ENCODE assay signal across 9 cellular contexts in genomic region chr20:3160418-3160817, GRCh38. TPM values are rescaled to one million over a fixed set of nuclear protein-coding genes. Genes with fewer than 3 reads are reported as not detected.
A peak's percentile ranks its signal among the peaks of the same experiment; 100 is the strongest.
DNase-seq lines count a peak whose midpoint lies in the region; ATAC-seq and TF ChIP-seq lines count a peak whose summit lies in the region.
"Had no signal": no experiment of that assay in that cellular context is flagged by ENCODE, and none has a peak within 500 bp of the region (broad histone marks: within the 10 kb centered on the region; RNA-seq: fewer than 3 reads in every experiment).

No MANE protein-coding gene starts in this region.

- H3K27ac ChIP-seq in upper lobe of right lung = no peak overlapping the region
- H3K27ac ChIP-seq in prostate gland = no peak overlapping the region

- H3K4me3 Mint-ChIP-seq in natural killer cell (peak overlapping the region; percentile 21), WTC11 (peak overlapping the region; percentile 29), immature natural killer cell (peak overlapping the region; percentile 32 to 68 (median 39))
- no peak overlapping the region for H3K4me3 Mint-ChIP-seq in natural killer cell treated with Interleukin-12 subunit alpha and Interleukin-12 subunit beta and Interleukin-15 and Interleukin-18, amount 100 ng/mL, for 72 hours

- intact Hi-C loops in natural killer cell (cut with micrococcal nuclease) (no loop called here), upper lobe of right lung (cut with DNase I) (no loop called here), prostate gland (cut with DNase I) (no loop called here)

- no peaks in the 10 kb centered on the region for H3K9me3 Mint-ChIP-seq in natural killer cell
- no peaks in the 10 kb centered on the region for H3K9me3 Mint-ChIP-seq in natural killer cell treated with Interleukin-12 subunit alpha and Interleukin-12 subunit beta and Interleukin-15 and Interleukin-18, amount 100 ng/mL, for 72 hours
- H3K9me3 Mint-ChIP-seq in WTC11 = no peaks in the 10 kb centered on the region; the same call in 1 of the 2 replicates
- H3K9me3 Mint-ChIP-seq in immature natural killer cell = no peaks in the 10 kb centered on the region
- H3K9me3 Mint-ChIP-seq: neural crest cell had no signal

- TF ChIP-seq CTCF in natural killer cell (IDR thresholded peaks at IDR 0.05) (no peak), WTC11 (IDR thresholded peaks at IDR 0.05) (no peak), upper lobe of right lung (IDR thresholded peaks at IDR 0.05) (no peak), prostate gland (IDR thresholded peaks at IDR 0.05) (no peak)

- ATAC-seq in natural killer cell (no peak), WTC11 (no peak), upper lobe of right lung (no peak)
- ATAC-seq in natural killer cell treated with Interleukin-12 subunit alpha and Interleukin-12 subunit beta and Interleukin-15 and Interleukin-18, amount 100 ng/mL, for 72 hours = no peak

- H3K27me3 Mint-ChIP-seq in natural killer cell (ENCODE audit: low read depth in 2 of 2) (peaks cover 0 to 7% of the 10 kb centered on the region in 2 donors), WTC11 (ENCODE audit: low read depth) (no peaks in the 10 kb centered on the region), immature natural killer cell (ENCODE audit: low read depth in 3 of 3) (peaks cover 7 to 16% (median 11%) of the 10 kb centered on the region in 3 donors)
- peaks cover 0 to 7% of the 10 kb centered on the region in 2 donors for H3K27me3 Mint-ChIP-seq in natural killer cell treated with Interleukin-12 subunit alpha and Interleukin-12 subunit beta and Interleukin-15 and Interleukin-18, amount 100 ng/mL, for 72 hours

- H3K4me1 ChIP-seq in upper lobe of right lung (peaks cover 28% of the 10 kb centered on the region), prostate gland (replicated peaks) (peaks cover 18% of the 10 kb centered on the region)

- no peaks in the 10 kb centered on the region for H3K27me3 ChIP-seq in upper lobe of right lung
- no peaks in the 10 kb centered on the region for H3K27me3 ChIP-seq in prostate gland (replicated peaks; ENCODE audit: insufficient read depth)

- in situ Hi-C loops in G401 (cut with HindIII; ENCODE audit: low sequenced_read_pairs) = no loop called here

- H3K9me3 ChIP-seq in upper lobe of right lung (no peaks in the 10 kb centered on the region), prostate gland (no peaks in the 10 kb centered on the region)

- DNase-seq in natural killer cell (no peak), WTC11 (ENCODE audit: low spot score) (no peak), immature natural killer cell (no peak), upper lobe of right lung (no peak), G401 (ENCODE audit: low spot score) (no peak), iPS-NIHi11 (ENCODE audit: low spot score) (no peak), prostate gland (ENCODE audit: low spot score) (no peak)
- DNase-seq in natural killer cell treated with Interleukin-12 subunit alpha and Interleukin-12 subunit beta and Interleukin-15 and Interleukin-18, amount 100 ng/mL, for 72 hours (ENCODE audit: low spot score) = no peak

- H3K36me3 Mint-ChIP-seq in natural killer cell (no peaks in the 10 kb centered on the region), WTC11 (peaks cover 2% of the 10 kb centered on the region), immature natural killer cell (no peaks in the 10 kb centered on the region)
- H3K36me3 Mint-ChIP-seq in natural killer cell treated with Interleukin-12 subunit alpha and Interleukin-12 subunit beta and Interleukin-15 and Interleukin-18, amount 100 ng/mL, for 72 hours = peaks cover 10% of the 10 kb centered on the region

- CTCF ChIA-PET in WTC11 (lab: Charles Lee) = interaction anchor here (1.1 to 3.3 kb wide), 6 partner anchors 8 to 156 kb away, joined by 3 to 9 read pairs (median 6); no protein-coding TSS in a partner anchor

- H3K27ac Mint-ChIP-seq in natural killer cell (no peak overlapping the region), WTC11 (no peak overlapping the region), immature natural killer cell (peak overlapping the region in 3 of 6 donors; percentile 3 to 40 (median 7))
- no peak overlapping the region for H3K27ac Mint-ChIP-seq in natural killer cell treated with Interleukin-12 subunit alpha and Interleukin-12 subunit beta and Interleukin-15 and Interleukin-18, amount 100 ng/mL, for 72 hours

- 95% methylated on average over 6 of the region's 6 CpGs for WGBS in prostate gland

- no peak for TF ChIP-seq POLR2A in prostate gland (IDR thresholded peaks at IDR 0.05)

- no peaks in the 10 kb centered on the region for H3K36me3 ChIP-seq in upper lobe of right lung
- no peaks in the 10 kb centered on the region for H3K36me3 ChIP-seq in prostate gland

- peak overlapping the region; percentile 91 for H3K4me3 ChIP-seq in upper lobe of right lung
- H3K4me3 ChIP-seq in prostate gland = peak overlapping the region in 1 of 2 donors; percentile 96

- POLR2A ChIA-PET in WTC11 (lab: Charles Lee) = interaction anchor here (0.6 to 1.3 kb wide), 4 partner anchors 8 to 15 kb away, joined by 3 to 8 read pairs (median 6); partner anchors contain the start of gene LZTS3

- H3K4me1 Mint-ChIP-seq in natural killer cell = peaks cover 42 to 43% of the 10 kb centered on the region in 2 donors
- H3K4me1 Mint-ChIP-seq in natural killer cell treated with Interleukin-12 subunit alpha and Interleukin-12 subunit beta and Interleukin-15 and Interleukin-18, amount 100 ng/mL, for 72 hours (ENCODE audit: low read depth in 2 of 2) = peaks cover 32 to 41% of the 10 kb centered on the region in 2 donors
- H3K4me1 Mint-ChIP-seq in WTC11 = peaks cover 25% of the 10 kb centered on the region
- H3K4me1 Mint-ChIP-seq in immature natural killer cell = peaks cover 42 to 47% of the 10 kb centered on the region in 2 donors

TF ChIP-seq in WTC11, 78 proteins besides CTCF, POLR2A, EP300 and RAD21 (continues in another document):
- no peak for TF ChIP-seq ESRRA (CRISPR knock-in tag; IDR thresholded peaks at IDR 0.05; ENCODE audit: borderline replicate concordance)
- no peak for TF ChIP-seq SMAD3 (CRISPR knock-in tag; IDR thresholded peaks at IDR 0.05; ENCODE audit: borderline replicate concordance)
- TF ChIP-seq ZNF232 (CRISPR knock-in tag; IDR thresholded peaks at IDR 0.05) = no peak
- no peak for TF ChIP-seq ZNF425 (CRISPR knock-in tag; conservative IDR thresholded peaks at IDR 0.05)
- TF ChIP-seq ZNF423 (CRISPR knock-in tag; IDR thresholded peaks at IDR 0.05) = no peak
- no peak for TF ChIP-seq CBFB (CRISPR knock-in tag; IDR thresholded peaks at IDR 0.05; ENCODE audit: low read depth)

RNA-seq across cellular contexts. Expression of gene FASTKD5, which starts 0.8 kb away (rescaled TPM):
- total RNA-seq in natural killer cell = 10 to 100 TPM; 35.3 to 40.4 (median 37.1) TPM
- 10 to 100 TPM; 27.1 to 27.8 TPM for total RNA-seq in natural killer cell treated with Interleukin-12 subunit alpha and Interleukin-12 subunit beta and Interleukin-15 and Interleukin-18, amount 100 ng/mL, for 72 hours
- total RNA-seq in WTC11 (2021) = 19.7 to 22.1 TPM (median 20.2 TPM) in 3 replicates
- 10 to 100 TPM; 12.2 to 26.5 (median 20.5) TPM for polyA plus RNA-seq in immature natural killer cell
- 18.0 TPM for total RNA-seq in upper lobe of right lung
- total RNA-seq in G401 (2014; rRNA removed; shearing (Covaris generic)) = 13.0 and 19.4 TPM in 2 replicates
- 10 to 100 TPM; 14.5 to 22.2 TPM for total RNA-seq in prostate gland

RNA-seq across cellular contexts. Expression of gene UBOX5, which starts 0.8 kb away (rescaled TPM):
- 10 to 100 TPM in 2 of 3 donors, 1 to 10 TPM in 1; 8.8 to 11.1 (median 10.1) TPM for total RNA-seq in natural killer cell
- total RNA-seq in natural killer cell treated with Interleukin-12 subunit alpha and Interleukin-12 subunit beta and Interleukin-15 and Interleukin-18, amount 100 ng/mL, for 72 hours = 1 to 10 TPM; 7.6 to 9.3 TPM
- total RNA-seq in WTC11 (2021) = 4.4 to 6.9 TPM (median 5.0 TPM) in 3 replicates
- polyA plus RNA-seq in immature natural killer cell = 1 to 10 TPM; 2.3 to 7.0 (median 4.9) TPM
- total RNA-seq in upper lobe of right lung = 7.9 TPM
- 3.8 and 8.8 TPM in 2 replicates for total RNA-seq in G401 (2014; rRNA removed; shearing (Covaris generic))
- 10 to 100 TPM in 1 of 2 donors, 1 to 10 TPM in 1; 7.1 to 12.0 TPM for total RNA-seq in prostate gland

RNA-seq across cellular contexts. Expression of gene LZTS3, which starts 12.9 kb away (rescaled TPM):
- total RNA-seq in natural killer cell (1 to 10 TPM; 3.1 to 4.6 (median 3.3) TPM), WTC11 (2021) (32.6 to 39.4 TPM (median 38.7 TPM) in 3 replicates), upper lobe of right lung (21.5 TPM), prostate gland (10 to 100 TPM; 23.7 to 29.1 TPM)
- under 1 TPM; 0.56 to 0.62 TPM for total RNA-seq in natural killer cell treated with Interleukin-12 subunit alpha and Interleukin-12 subunit beta and Interleukin-15 and Interleukin-18, amount 100 ng/mL, for 72 hours
- polyA plus RNA-seq in immature natural killer cell = not detected
- total RNA-seq in G401 (2014; rRNA removed; shearing (Covaris generic)) = 10.4 and 15.2 TPM in 2 replicates

RNA-seq across cellular contexts. Expression of gene DDRGK1, which starts 44.1 kb away (rescaled TPM):
- total RNA-seq in natural killer cell (10 to 100 TPM; 47.8 to 52.6 (median 52.4) TPM), WTC11 (2021) (46.4 to 60.6 TPM (median 52.7 TPM) in 3 replicates), upper lobe of right lung (108 TPM), prostate gland (100 to 1,000 TPM in 1 of 2 donors, 10 to 100 TPM in 1; 87.5 to 126 TPM)
- 10 to 100 TPM; 78.5 to 87.1 TPM for total RNA-seq in natural killer cell treated with Interleukin-12 subunit alpha and Interleukin-12 subunit beta and Interleukin-15 and Interleukin-18, amount 100 ng/mL, for 72 hours
- polyA plus RNA-seq in immature natural killer cell = 10 to 100 TPM; 45.6 to 63.1 (median 48.0) TPM
- total RNA-seq in G401 (2014; rRNA removed; shearing (Covaris generic)) = 22.4 and 23.9 TPM in 2 replicates

RNA-seq across cellular contexts. Expression of gene ITPA, which starts 48.9 kb away (rescaled TPM):
- total RNA-seq in natural killer cell (10 to 100 TPM; 49.6 to 53.2 (median 50.2) TPM), WTC11 (2021) (83.4 to 104 TPM (median 88.5 TPM) in 3 replicates), upper lobe of right lung (43.4 TPM), prostate gland (10 to 100 TPM; 43.9 to 48.0 TPM)
- 10 to 100 TPM; 94.3 to 94.7 TPM for total RNA-seq in natural killer cell treated with Interleukin-12 subunit alpha and Interleukin-12 subunit beta and Interleukin-15 and Interleukin-18, amount 100 ng/mL, for 72 hours
- 10 to 100 TPM; 75.0 to 84.5 (median 76.3) TPM for polyA plus RNA-seq in immature natural killer cell
- total RNA-seq in G401 (2014; rRNA removed; shearing (Covaris generic)) = 78.9 and 91.6 TPM in 2 replicates
